ENCODE assay signal across 8 cellular contexts in genomic region chrX:45769919-45770582, GRCh38.
DNase-seq lines count a peak whose midpoint lies in the region; ATAC-seq and TF ChIP-seq lines count a peak whose summit lies in the region.

No MANE protein-coding gene starts in this region.

- WGBS in esophagus squamous epithelium, 2 donors: 0 to 33% methylated on average over 4 to 8 of the region's 13 CpGs

- H3K27ac Mint-ChIP-seq in activated B cell treated with CpG ODN at 0.5 μM for 24 hours (peak overlapping the region; percentile 91), neural progenitor cell (no peak overlapping the region)

- TF ChIP-seq POLR2A in esophagus squamous epithelium (IDR thresholded peaks at IDR 0.05): peak in 3 of 4 donors; percentile 26 to 54 (median 45)

- H3K9me3 Mint-ChIP-seq in activated B cell treated with CpG ODN at 0.5 μM for 24 hours: no peaks in the 10 kb centered on the region
- no peaks in the 10 kb centered on the region for H3K9me3 Mint-ChIP-seq in neural progenitor cell

- H3K36me3 Mint-ChIP-seq in activated B cell treated with CpG ODN at 0.5 μM for 24 hours (ENCODE audit: low read depth): peaks cover 5% of the 10 kb centered on the region
- peaks cover 1% of the 10 kb centered on the region for H3K36me3 Mint-ChIP-seq in neural progenitor cell

- H3K4me1 Mint-ChIP-seq in activated B cell treated with CpG ODN at 0.5 μM for 24 hours: peaks cover 52% of the 10 kb centered on the region
- peaks cover 40% of the 10 kb centered on the region for H3K4me1 Mint-ChIP-seq in neural progenitor cell

- no peak for TF ChIP-seq CTCF in activated B cell treated with CpG ODN at 0.5 μM for 24 hours (IDR thresholded peaks at IDR 0.05)
- TF ChIP-seq CTCF in esophagus squamous epithelium (IDR thresholded peaks at IDR 0.05): no peak
- no peak for TF ChIP-seq CTCF in neural progenitor cell (IDR thresholded peaks at IDR 0.05)

- peak overlapping the region; percentile 90 for H3K4me3 Mint-ChIP-seq in activated B cell treated with CpG ODN at 0.5 μM for 24 hours
- H3K4me3 Mint-ChIP-seq in neural progenitor cell: no peak overlapping the region

- ATAC-seq in GM21381 (IDR thresholded peaks at IDR 0.05; ENCODE audit: unreplicated experiment) (peak; percentile 78), activated B cell treated with CpG ODN at 0.5 μM for 24 hours (ENCODE audit: low read depth) (peak; percentile 76)

- H3K27me3 Mint-ChIP-seq in activated B cell treated with CpG ODN at 0.5 μM for 24 hours (no peaks in the 10 kb centered on the region), neural progenitor cell (ENCODE audit: insufficient read depth, low read depth) (peaks cover 5% of the 10 kb centered on the region)

- no peak overlapping the region for H2AFZ ChIP-seq in neural progenitor cell (replicated peaks)

- H3K4me2 ChIP-seq in neural progenitor cell: no peak overlapping the region

- no peaks in the 10 kb centered on the region for H3K36me3 ChIP-seq in esophagus squamous epithelium
- H3K36me3 ChIP-seq in neural progenitor cell: no peaks in the 10 kb centered on the region

- no peaks in the 10 kb centered on the region for H3K9me3 ChIP-seq in esophagus squamous epithelium
- H3K9me3 ChIP-seq in neural progenitor cell (ENCODE audit: low read depth): no peaks in the 10 kb centered on the region

- H3K79me2 ChIP-seq in neural progenitor cell (ENCODE audit: low read depth): peaks cover 91% of the 10 kb centered on the region

- POLR2A ChIA-PET in activated B cell treated with CpG ODN at 0.5 μM for 24 hours (lab: Charles Lee): interaction anchor here (0.7 to 4.3 kb wide), 7 partner anchors 11 to 60 kb away, joined by 4 to 85 read pairs (median 12); no protein-coding TSS in a partner anchor

- H3K4me1 ChIP-seq in esophagus squamous epithelium (peaks cover 0 to 83% (median 2%) of the 10 kb centered on the region in 3 donors), neural progenitor cell (no peaks in the 10 kb centered on the region)

- H3F3A ChIP-seq in neural progenitor cell (ENCODE audit: low read depth): no peaks in the 10 kb centered on the region

- DNase-seq in GDM1 (lab: John Stamatoyannopoulos, UW): peak; percentile 87
- peak; percentile 88 for DNase-seq in HK-2 (ENCODE audit: unreplicated experiment)
- peak; percentile 28 for DNase-seq in activated B cell treated with CpG ODN at 0.5 μM for 24 hours
- peak; percentile 2 for DNase-seq in esophagus squamous epithelium (lab: John Stamatoyannopoulos, UW)
- DNase-seq in neural progenitor cell (ENCODE audit: low spot score): peak; percentile 26
- no peak for DNase-seq in ecto neural progenitor cell (ENCODE audit: low spot score)
- DNase-seq in NCI-H2107 (lab: John Stamatoyannopoulos, UW): no peak

- H3K9ac ChIP-seq in neural progenitor cell: no peak overlapping the region

- intact Hi-C loops in activated B cell treated with CpG ODN at 0.5 μM for 24 hours (cut with micrococcal nuclease) (loop anchor here (1.0 kb wide), 1 partner anchor 8 kb away; no protein-coding TSS in a partner anchor), esophagus squamous epithelium (cut with DNase I) (no loop called here)

- no peaks in the 10 kb centered on the region for H4K20me1 ChIP-seq in neural progenitor cell (ENCODE audit: low read depth)

- H3K27me3 ChIP-seq in esophagus squamous epithelium (no peaks in the 10 kb centered on the region), neural progenitor cell (no peaks in the 10 kb centered on the region)

- CTCF ChIA-PET in activated B cell treated with CpG ODN at 0.5 μM for 24 hours (lab: Charles Lee): interaction anchor here (2.2 kb wide), 1 partner anchor 79 kb away, joined by 5 read pairs; no protein-coding TSS in a partner anchor

- peak overlapping the region; percentile 19 to 64 (median 43) for H3K4me3 ChIP-seq in esophagus squamous epithelium
- H3K4me3 ChIP-seq in neural progenitor cell: no peak overlapping the region

- H3K27ac ChIP-seq in esophagus squamous epithelium (peak overlapping the region; percentile 75 to 89 (median 86)), neural progenitor cell (no peak overlapping the region)

Comparison
In these comparisons a context has a peak if more than half of its experiments do, and no peak if none do; other contexts are left out.
1. DNase-seq: peak in GDM1 (single experiment), HK-2 (single experiment), activated B cell treated with CpG ODN at 0.5 μM for 24 hours (single experiment), esophagus squamous epithelium (single experiment) and neural progenitor cell (single experiment); none in ecto neural progenitor cell (single experiment) and NCI-H2107 (single experiment).